In genomic region chr19:7729211-7729610, GRCh38 we compare ENCODE assay signal across 11 cellular contexts.
DNase-seq lines count a peak whose midpoint lies in the region; ATAC-seq lines count a peak whose summit lies in the region.
"Had no signal": no experiment of that assay in that cellular context is flagged by ENCODE, and none has a peak within 500 bp of the region (broad histone marks: within the 10 kb centered on the region; RNA-seq: fewer than 3 reads in every experiment).

No MANE protein-coding gene starts in this region.

- peak overlapping the region; percentile 75 for H3K27ac Mint-ChIP-seq in memory B cell

- no peaks in the 10 kb centered on the region for H3K9me3 Mint-ChIP-seq in memory B cell

- H3K4me3 Mint-ChIP-seq in memory B cell: peak overlapping the region; percentile 66

- DNase-seq in NOMO-1 treated with DMSO at 0.1 percent for 48 hours (lab: John Stamatoyannopoulos, UW; ENCODE audit: unreplicated experiment): peak; percentile 5
- no peak for DNase-seq in NOMO-1 treated with dmso at 0.1 percent for 144 hours (lab: John Stamatoyannopoulos, UW; ENCODE audit: unreplicated experiment)
- peak; percentile 1 for DNase-seq in NCI-H1105 (lab: John Stamatoyannopoulos, UW)
- DNase-seq in memory B cell (ENCODE audit: low spot score in 2 of 2): no peak
- no peak for DNase-seq in iPS-NIHi11 (ENCODE audit: low spot score)
- DNase-seq: ACHN; activated naive CD4-positive, alpha-beta T cell; GF-D8; NCI-H2227 treated with DMSO at 0.1 percent for 48 hours; PC-3 had no signal

- peak; percentile 68 for ATAC-seq in memory B cell (ENCODE audit: low read depth)
- no peak for ATAC-seq in GM21515 (IDR thresholded peaks at IDR 0.05; ENCODE audit: unreplicated experiment)
- ATAC-seq: PC-3 had no signal

- H3K36me3 Mint-ChIP-seq in memory B cell: peaks cover 3% of the 10 kb centered on the region

- peaks cover 13% of the 10 kb centered on the region for H3K4me1 Mint-ChIP-seq in memory B cell

- H3K27me3 Mint-ChIP-seq in memory B cell: peaks cover 20% of the 10 kb centered on the region

Comparison
In these comparisons a context has a peak if more than half of its experiments do, and no peak if none do; other contexts are left out.
1. DNase-seq: peak in NOMO-1 treated with DMSO at 0.1 percent for 48 hours (single experiment) and NCI-H1105 (single experiment); none in NOMO-1 treated with dmso at 0.1 percent for 144 hours (single experiment), memory B cell (0 of 2) and iPS-NIHi11 (single experiment).